ENCODE assay signal across 7 cellular contexts in the genomic region with DNA sequence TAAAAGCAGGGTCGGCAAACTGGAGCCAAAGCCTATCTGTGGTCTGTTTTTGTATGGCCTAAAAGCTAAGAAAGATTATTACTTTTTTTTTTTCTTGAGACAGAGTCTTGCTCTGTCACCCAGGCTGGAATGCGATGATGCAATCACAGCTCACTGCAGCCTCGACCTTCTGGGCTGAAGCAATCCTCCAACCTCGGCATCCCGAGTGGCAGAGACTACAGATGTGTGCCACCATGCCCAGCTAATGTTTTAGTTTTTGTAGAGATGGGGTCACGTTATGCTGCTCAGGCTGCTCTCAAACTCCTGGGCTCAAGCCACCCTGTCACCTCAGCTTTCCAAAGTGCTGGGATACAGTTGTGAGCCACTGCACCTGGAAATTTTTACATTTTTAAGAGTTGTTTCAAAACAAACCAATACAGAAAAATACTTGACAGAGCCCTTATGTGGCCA. TPM values are rescaled to one million over a fixed set of nuclear protein-coding genes. Genes with fewer than 3 reads are reported as not detected.
A peak's percentile ranks its signal among the peaks of the same experiment; 100 is the strongest.
DNase-seq lines count a peak whose midpoint lies in the region; ATAC-seq and TF ChIP-seq lines count a peak whose summit lies in the region.

No MANE protein-coding gene starts in this region.

- DNase-seq in HEK293T (ENCODE audit: extremely low spot score) (no peak), T1000 (lab: John Stamatoyannopoulos, UW) (peak; percentile 12), hepatocyte (ENCODE audit: low spot score) (peak; percentile 79), transverse colon (peak; percentile 43), DMS153 (lab: John Stamatoyannopoulos, UW) (no peak)

- H3K27ac ChIP-seq in hepatocyte (peak overlapping the region; percentile 85), transverse colon (peak overlapping the region; percentile 28 to 57 (median 46))

- intact Hi-C loops in transverse colon (cut with DNase I; ENCODE audit: low total_unique reads), result no loop called here

- peak overlapping the region; percentile 11 for H2AFZ ChIP-seq in hepatocyte

- no peak for ATAC-seq in GM18520 (IDR thresholded peaks at IDR 0.05; ENCODE audit: unreplicated experiment)
- no peak for ATAC-seq in HG03354 (IDR thresholded peaks at IDR 0.05; ENCODE audit: poor library complexity, severe bottlenecking, unreplicated experiment)

- peaks cover 33% of the 10 kb centered on the region for H3K4me1 ChIP-seq in hepatocyte (ENCODE audit: insufficient read depth)
- H3K4me1 ChIP-seq in transverse colon, result peaks cover 0 to 6% (median 2%) of the 10 kb centered on the region in 4 donors

- CTCF ChIA-PET in HEK293T (lab: Yijun Ruan, JAX), result interaction anchor here (0.5 kb wide), 1 partner anchor 16 kb away, joined by 3 read pairs; no protein-coding TSS in a partner anchor

- H3K9me2 ChIP-seq in hepatocyte (replicated peaks; ENCODE audit: insufficient read depth), result no peaks in the 10 kb centered on the region

- POLR2A ChIA-PET in HEK293T (lab: Yijun Ruan, JAX), result interaction anchor here (0.7 to 2.7 kb wide), 5 partner anchors 8 to 301 kb away, joined by 3 to 13 read pairs (median 5); a partner anchor contains a TSS

- H3K27me3 ChIP-seq in hepatocyte (no peaks in the 10 kb centered on the region), transverse colon (no peaks in the 10 kb centered on the region)

- in situ Hi-C loops in transverse colon (cut with MboI; ENCODE audit: low pct_ligation_motif_present in 1 of 4, low pct_unique_long_range_greater_than_20kb in 1 of 4, low sequenced_read_pairs in 3 of 4), result loop anchor here in 1 of 4 donors (25.0 kb wide), 1 partner anchor 299 kb away; a partner anchor contains a TSS

- H3K79me2 ChIP-seq in hepatocyte, result no peaks in the 10 kb centered on the region

- H3K4me2 ChIP-seq in hepatocyte, result peak overlapping the region; percentile 69

- TF ChIP-seq POLR2A in transverse colon (IDR thresholded peaks at IDR 0.05), result no peak

- no peaks in the 10 kb centered on the region for H4K20me1 ChIP-seq in hepatocyte (ENCODE audit: insufficient read depth, poor library complexity, severe bottlenecking)

- TF ChIP-seq CTCF in hepatocyte (IDR thresholded peaks at IDR 0.05; ENCODE audit: poor library complexity), result no peak
- no peak for TF ChIP-seq CTCF in transverse colon (IDR thresholded peaks at IDR 0.05)

- H3K4me3 ChIP-seq in hepatocyte, result no peak overlapping the region
- H3K4me3 ChIP-seq in transverse colon, result no peak overlapping the region

- H3K9me3 ChIP-seq in hepatocyte (ENCODE audit: low read depth) (no peaks in the 10 kb centered on the region), transverse colon (no peaks in the 10 kb centered on the region)

- 24% methylated on average over 6 of the region's 6 CpGs for WGBS in hepatocyte (ENCODE audit: low lambda C conversion rate, missing lambda C conversion rate)
- 30 to 48% methylated on average over 3 to 6 of the region's 6 CpGs for WGBS in transverse colon (ENCODE audit: low coverage in 1 of 2), 2 donors

- H3K36me3 ChIP-seq in hepatocyte (replicated peaks; ENCODE audit: insufficient read depth, low read depth) (no peaks in the 10 kb centered on the region), transverse colon (no peaks in the 10 kb centered on the region)

- no peak for TF ChIP-seq EP300 in transverse colon (IDR thresholded peaks at IDR 0.05; ENCODE audit: low read depth)

TF ChIP-seq in HEK293T, 16 proteins besides CTCF, POLR2A, EP300 and RAD21:
- TF ChIP-seq L3MBTL2 (conservative IDR thresholded peaks at IDR 0.05) (no peak), NFRKB (IDR thresholded peaks at IDR 0.05) (no peak), ZNF384 (IDR thresholded peaks at IDR 0.05) (peak; percentile 80)

RNA-seq across cellular contexts. Expression of a gene that starts 6.5 kb away (rescaled TPM):
- 7.8 and 20.4 TPM in 2 replicates for total RNA-seq in hepatocyte
- polyA plus RNA-seq in hepatocyte, result 41.0 and 44.5 TPM in 2 replicates
- total RNA-seq in transverse colon, result 1 to 10 TPM in 3 of 4 donors, under 1 TPM in 1; 0.40 to 8.3 (median 3.7) TPM

RNA-seq across cellular contexts. Expression of a gene that starts 10.2 kb away (rescaled TPM):
- 32.4 and 34.4 TPM in 2 replicates for total RNA-seq in hepatocyte
- 29.5 and 33.9 TPM in 2 replicates for polyA plus RNA-seq in hepatocyte
- 100 to 1,000 TPM in 1 of 4 donors, 10 to 100 TPM in 3; 26.2 to 208 (median 54.6) TPM for total RNA-seq in transverse colon

RNA-seq across cellular contexts. Expression of a gene that starts 52.3 kb away (rescaled TPM):
- total RNA-seq in hepatocyte (89.1 and 91.2 TPM in 2 replicates), transverse colon (10 to 100 TPM; 11.6 to 67.2 (median 62.4) TPM)
- polyA plus RNA-seq in hepatocyte, result 89.2 and 91.0 TPM in 2 replicates

RNA-seq across cellular contexts. Expression of a gene that starts 52.5 kb away (rescaled TPM):
- total RNA-seq in hepatocyte (34.9 and 35.9 TPM in 2 replicates), transverse colon (10 to 100 TPM; 13.7 to 35.0 (median 26.0) TPM)
- polyA plus RNA-seq in hepatocyte, result 30.8 and 36.6 TPM in 2 replicates

Comparison
In these comparisons a context has a peak if more than half of its experiments do, and no peak if none do; other contexts are left out.
1. DNase-seq: peak in T1000 (single experiment), hepatocyte (single experiment) and transverse colon (single experiment); none in HEK293T (single experiment) and DMS153 (single experiment).